23 cellular contexts compared by ENCODE assay signal in genomic region chr7:40544932-40545331, GRCh38.
DNase-seq lines count a peak whose midpoint lies in the region; ATAC-seq and TF ChIP-seq lines count a peak whose summit lies in the region.
"Had no signal": no experiment of that assay in that cellular context is flagged by ENCODE, and none has a peak within 500 bp of the region (broad histone marks: within the 10 kb centered on the region; RNA-seq: fewer than 3 reads in every experiment).

No MANE protein-coding gene starts in this region.

- H3K4me3 Mint-ChIP-seq in osteocyte (ENCODE audit: unreplicated experiment) (no peak overlapping the region), neural progenitor cell (no peak overlapping the region)
- H3K4me3 Mint-ChIP-seq: activated T-cell treated with anti-CD3 and anti-CD28 coated beads, Interleukin-2, amount 50 U/mL, for 4 hours; stimulated activated memory B cell treated with anti-CD40 and anti-IgM and Interleukin-4, amounts not matched to agents 10 μg/mL and 1 μg/mL and 100 μg/mL, for 72 hours had no signal

- ATAC-seq in GM19455 (IDR thresholded peaks at IDR 0.05; ENCODE audit: unreplicated experiment): no peak
- ATAC-seq: activated T-cell treated with anti-CD3 and anti-CD28 coated beads, Interleukin-2, amount 50 U/mL, for 4 hours; stimulated activated memory B cell treated with anti-CD40 and anti-IgM and Interleukin-4, amounts not matched to agents 10 μg/mL and 1 μg/mL and 100 μg/mL, for 72 hours had no signal

- H3K4me2 ChIP-seq in fibroblast of lung (ENCODE audit: extremely low read depth, insufficient read depth, low read length) (no peak overlapping the region), neural progenitor cell (no peak overlapping the region)

- peak overlapping the region; percentile 78 for H3K27ac Mint-ChIP-seq in osteocyte (ENCODE audit: unreplicated experiment)
- no peak overlapping the region for H3K27ac Mint-ChIP-seq in neural progenitor cell
- H3K27ac Mint-ChIP-seq: stimulated activated memory B cell treated with anti-CD40 and anti-IgM and Interleukin-4, amounts not matched to agents 10 μg/mL and 1 μg/mL and 100 μg/mL, for 72 hours had no signal

- no peaks in the 10 kb centered on the region for H3F3A ChIP-seq in neural progenitor cell (ENCODE audit: low read depth)

- H3K27me3 Mint-ChIP-seq in osteocyte (ENCODE audit: unreplicated experiment) (no peaks in the 10 kb centered on the region), neural progenitor cell (ENCODE audit: insufficient read depth, low read depth) (no peaks in the 10 kb centered on the region)
- H3K27me3 Mint-ChIP-seq: stimulated activated memory B cell treated with anti-CD40 and anti-IgM and Interleukin-4, amounts not matched to agents 10 μg/mL and 1 μg/mL and 100 μg/mL, for 72 hours had no signal

- TF ChIP-seq CTCF in BJ (IDR thresholded peaks at IDR 0.05; ENCODE audit: insufficient read depth, low read depth, low read length) (no peak), fibroblast of lung (conservative IDR thresholded peaks at IDR 0.05 in 1 of 2, IDR thresholded peaks at IDR 0.05 in 1 of 2; ENCODE audit: low read depth in 1 of 2, low read length in 2 of 2) (no peak), osteocyte (IDR thresholded peaks at IDR 0.05) (no peak), neural progenitor cell (IDR thresholded peaks at IDR 0.05) (no peak)

- H3K27ac ChIP-seq in SK-N-MC: peak overlapping the region; percentile 80
- H3K27ac ChIP-seq in fibroblast of lung (ENCODE audit: insufficient read depth, low read length): no peak overlapping the region
- H3K27ac ChIP-seq in neural progenitor cell: no peak overlapping the region
- H3K27ac ChIP-seq: C4-2B had no signal

- H3K36me3 Mint-ChIP-seq in osteocyte (ENCODE audit: unreplicated experiment) (no peaks in the 10 kb centered on the region), neural progenitor cell (no peaks in the 10 kb centered on the region)
- H3K36me3 Mint-ChIP-seq: stimulated activated memory B cell treated with anti-CD40 and anti-IgM and Interleukin-4, amounts not matched to agents 10 μg/mL and 1 μg/mL and 100 μg/mL, for 72 hours had no signal

- CTCF ChIA-PET in BJ (lab: Yijun Ruan, JAX): interaction anchor here (0.9 to 2.0 kb wide), 4 partner anchors 25 to 1150 kb away, joined by 3 to 7 read pairs (median 4); no protein-coding TSS in a partner anchor

- H3K4me3 ChIP-seq in BJ (ENCODE audit: low read depth, low read length) (no peak overlapping the region), SK-N-MC (peak overlapping the region; percentile 58), fibroblast of lung (replicated peaks in 1 of 4; ENCODE audit: control extremely low read depth in 1 of 4, insufficient read depth in 1 of 4, low read depth in 3 of 4, low read length in 4 of 4) (no peak overlapping the region), neural progenitor cell (no peak overlapping the region)

- peaks cover 3% of the 10 kb centered on the region for H3K9me3 Mint-ChIP-seq in osteocyte (ENCODE audit: unreplicated experiment)
- no peaks in the 10 kb centered on the region for H3K9me3 Mint-ChIP-seq in neural progenitor cell
- H3K9me3 Mint-ChIP-seq: stimulated activated memory B cell treated with anti-CD40 and anti-IgM and Interleukin-4, amounts not matched to agents 10 μg/mL and 1 μg/mL and 100 μg/mL, for 72 hours had no signal

- POLR2A ChIA-PET in BJ (lab: Charles Lee): interaction anchor here (0.6 kb wide), 1 partner anchor 40 kb away, joined by 3 read pairs; no protein-coding TSS in a partner anchor

- H3K27me3 ChIP-seq in BJ (ENCODE audit: control insufficient read depth, insufficient read depth, low read length) (no peaks in the 10 kb centered on the region), fibroblast of lung (ENCODE audit: control insufficient read depth, insufficient read depth, low read length) (no peaks in the 10 kb centered on the region), neural progenitor cell (no peaks in the 10 kb centered on the region)

- H3K36me3 ChIP-seq in BJ (ENCODE audit: control insufficient read depth, insufficient read depth, low read length) (no peaks in the 10 kb centered on the region), SK-N-MC (ENCODE audit: insufficient read depth, low read length) (no peaks in the 10 kb centered on the region), fibroblast of lung (ENCODE audit: control insufficient read depth, insufficient read depth, low read length) (no peaks in the 10 kb centered on the region), neural progenitor cell (no peaks in the 10 kb centered on the region)

- H2AFZ ChIP-seq in fibroblast of lung (ENCODE audit: low read length) (no peak overlapping the region), neural progenitor cell (replicated peaks) (no peak overlapping the region)

- H3K4me1 ChIP-seq in fibroblast of lung (ENCODE audit: control insufficient read depth, extremely low read depth, insufficient read depth, low read length) (no peaks in the 10 kb centered on the region), neural progenitor cell (no peaks in the 10 kb centered on the region)

- H4K20me1 ChIP-seq in fibroblast of lung (ENCODE audit: control insufficient read depth, extremely low read depth, insufficient read depth, low read length): no peaks in the 10 kb centered on the region
- no peaks in the 10 kb centered on the region for H4K20me1 ChIP-seq in neural progenitor cell (ENCODE audit: low read depth)

- DNase-seq in BJ (ENCODE audit: low read depth) (peak; percentile 64), SK-N-MC (ENCODE audit: low read depth, low spot score) (no peak), fibroblast of lung (ENCODE audit: low read depth in 2 of 2) (peak; percentile 14 to 82), osteocyte (ENCODE audit: extremely low spot score, unreplicated experiment) (no peak), middle frontal gyrus (ENCODE audit: extremely low spot score, low spot score) (no peak), neural progenitor cell (ENCODE audit: low spot score) (no peak), amygdala (lab: John Stamatoyannopoulos, UW) (no peak)
- DNase-seq: ACHN; activated CD4-positive, alpha-beta T cell treated with anti-CD3 and anti-CD28 coated beads for 48 hours; activated naive CD4-positive, alpha-beta T cell treated with Interleukin-2 at 50 U/mL for 16 hours; activated T-cell treated with anti-CD3 and anti-CD28 coated beads, Interleukin-2, amount 50 U/mL, for 4 hours; amniotic stem cell; Calu3; central memory CD4-positive, alpha-beta T cell; DND-41; H7; NCI-H1092; NCI-H187; NCI-H526 treated with DMSO at 0.1 percent for 48 hours; stimulated activated CD4-positive, alpha-beta T cell treated with anti-CD3 and anti-CD28 coated beads, Interleukin-4, amount 100 ng/mL, for 1 hour had no signal

- H3K9ac ChIP-seq in SK-N-MC (ENCODE audit: insufficient read length): peak overlapping the region; percentile 4
- no peak overlapping the region for H3K9ac ChIP-seq in fibroblast of lung (ENCODE audit: insufficient read depth, low read length)
- no peak overlapping the region for H3K9ac ChIP-seq in neural progenitor cell

- H3K79me2 ChIP-seq in fibroblast of lung (ENCODE audit: control insufficient read depth, insufficient read depth, low read length): no peaks in the 10 kb centered on the region
- no peaks in the 10 kb centered on the region for H3K79me2 ChIP-seq in neural progenitor cell (ENCODE audit: low read depth)

- H3K4me1 Mint-ChIP-seq in osteocyte (ENCODE audit: unreplicated experiment) (peaks cover 50% of the 10 kb centered on the region), neural progenitor cell (peaks cover 7% of the 10 kb centered on the region)
- H3K4me1 Mint-ChIP-seq: stimulated activated memory B cell treated with anti-CD40 and anti-IgM and Interleukin-4, amounts not matched to agents 10 μg/mL and 1 μg/mL and 100 μg/mL, for 72 hours had no signal

- H3K9me3 ChIP-seq in SK-N-MC (ENCODE audit: low read depth, low read length) (no peaks in the 10 kb centered on the region), fibroblast of lung (ENCODE audit: control insufficient read depth, insufficient read depth, low read depth, low read length) (no peaks in the 10 kb centered on the region), neural progenitor cell (ENCODE audit: low read depth) (no peaks in the 10 kb centered on the region)

Comparison
In these comparisons a context has a peak if more than half of its experiments do, and no peak if none do; other contexts are left out.
1. DNase-seq: peak in BJ (single experiment) and fibroblast of lung (2 of 2); none in SK-N-MC (single experiment), osteocyte (single experiment), middle frontal gyrus (single experiment), neural progenitor cell (single experiment) and amygdala (0 of 56).